Comparison of ENCODE assay signal across 21 cellular contexts in the genomic region with DNA sequence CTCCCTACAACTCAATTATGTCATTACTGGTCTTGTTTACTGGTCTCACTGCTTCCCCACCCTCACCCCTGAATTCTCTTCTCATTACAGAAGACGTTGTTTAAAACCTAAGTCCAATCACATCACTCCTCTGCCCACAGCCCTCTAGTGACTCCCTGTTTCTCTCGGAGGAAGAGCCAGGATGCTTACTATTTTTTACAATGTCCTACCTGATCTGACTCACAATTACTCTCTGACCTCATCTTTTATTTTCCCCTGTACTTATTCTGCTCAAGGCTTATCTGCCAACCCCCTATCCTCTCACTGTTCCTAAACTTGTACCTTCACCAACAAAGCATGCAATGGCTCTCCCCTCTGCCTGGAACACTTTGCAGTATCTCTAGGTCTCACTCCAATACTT.
A peak's percentile ranks its signal among the peaks of the same experiment; 100 is the strongest.
DNase-seq lines count a peak whose midpoint lies in the region; ATAC-seq, FAIRE-seq and TF ChIP-seq lines count a peak whose summit lies in the region.
"Had no signal": no experiment of that assay in that cellular context is flagged by ENCODE, and none has a peak within 500 bp of the region (broad histone marks: within the 10 kb centered on the region; RNA-seq: fewer than 3 reads in every experiment).

No MANE protein-coding gene starts in this region.

- no peak overlapping the region for H3K4me3 ChIP-seq in bronchial epithelial cell (ENCODE audit: low read depth, low read length)
- H3K4me3 ChIP-seq in CD4-positive, alpha-beta memory T cell (ENCODE audit: low read length in 2 of 2): no peak overlapping the region
- H3K4me3 ChIP-seq: BLaER1 treated with 17β-estradiol and CSF1 and Interleukin-3, amounts not matched to agents 10 nM and 100 nM; GM12878; HAP-1 had no signal

- TF ChIP-seq CTCF in bronchial epithelial cell (IDR thresholded peaks at IDR 0.05; ENCODE audit: insufficient read depth, low read length, severe bottlenecking) (no peak), foreskin keratinocyte (conservative IDR thresholded peaks at IDR 0.05) (no peak)

- CTCF ChIA-PET in CD4-positive, alpha-beta memory T cell (lab: Charles Lee; ENCODE audit: partially characterized antibody): no interaction called here

- peaks cover 0 to 5% (median 2%) of the 10 kb centered on the region in 8 donors for H3K9me3 Mint-ChIP-seq in CD4-positive, alpha-beta memory T cell

- intact Hi-C loops in CD4-positive, alpha-beta memory T cell (cut with micrococcal nuclease): no loop called here

- no peaks in the 10 kb centered on the region for H3K9me3 ChIP-seq in CD4-positive, alpha-beta memory T cell (ENCODE audit: control insufficient read depth in 1 of 2, low read length in 2 of 2)
- H3K9me3 ChIP-seq: BLaER1 treated with 17β-estradiol and CSF1 and Interleukin-3, amounts not matched to agents 10 nM and 100 nM; HAP-1 had no signal

- peak; percentile 77 for ATAC-seq in foreskin keratinocyte
- ATAC-seq: GM12878 had no signal

- no peaks in the 10 kb centered on the region for H3K27me3 Mint-ChIP-seq in CD4-positive, alpha-beta memory T cell
- H3K27me3 Mint-ChIP-seq: B cell; CD8-positive, alpha-beta memory T cell had no signal

- no peak for FAIRE-seq in bronchial epithelial cell (lab: Jason Lieb, UNC)
- FAIRE-seq: GM12878, GM19239 had no signal

- no peaks in the 10 kb centered on the region for H3K4me1 Mint-ChIP-seq in CD4-positive, alpha-beta memory T cell
- H3K4me1 Mint-ChIP-seq: B cell; CD8-positive, alpha-beta memory T cell had no signal

- no peaks in the 10 kb centered on the region for H3K36me3 Mint-ChIP-seq in CD4-positive, alpha-beta memory T cell
- H3K36me3 Mint-ChIP-seq: CD8-positive, alpha-beta memory T cell had no signal

- H3K4me1 ChIP-seq in foreskin keratinocyte: no peaks in the 10 kb centered on the region
- H3K4me1 ChIP-seq in CD4-positive, alpha-beta memory T cell (ENCODE audit: insufficient read depth, low read length): no peaks in the 10 kb centered on the region
- H3K4me1 ChIP-seq: BLaER1 treated with 17β-estradiol and CSF1 and Interleukin-3, amounts not matched to agents 10 nM and 100 nM; HAP-1 had no signal

- peak; percentile 10 for DNase-seq in HT1080 (ENCODE audit: low read depth)
- peak; percentile 12 for DNase-seq in NCI-H69 (lab: John Stamatoyannopoulos, UW)
- peak; percentile 42 for DNase-seq in bronchial epithelial cell (ENCODE audit: low read depth)
- DNase-seq in foreskin keratinocyte: peak; percentile 25 to 53
- no peak for DNase-seq in activated CD4-positive, CD25-positive, alpha-beta regulatory T cell treated with anti-CD3 and anti-CD28 coated beads, Interleukin-2, amount 50 U/mL, for 72 hours
- no peak for DNase-seq in AG20443 (ENCODE audit: low spot score)
- no peak for DNase-seq in central memory CD4-positive, alpha-beta T cell
- no peak for DNase-seq in CD4-positive, alpha-beta memory T cell
- DNase-seq: 8988T; CD8-positive, alpha-beta memory T cell; COR-L47; DMS 273 treated with DMSO at 0.1 percent for 48 hours; DMS53; DND-41; EL; IMR-90 had no signal

- no peak overlapping the region for H3K27ac Mint-ChIP-seq in CD4-positive, alpha-beta memory T cell
- H3K27ac Mint-ChIP-seq: B cell; CD8-positive, alpha-beta memory T cell had no signal

- no peaks in the 10 kb centered on the region for H3K36me3 ChIP-seq in bronchial epithelial cell (ENCODE audit: control insufficient read depth, insufficient read depth, low read length)
- H3K36me3 ChIP-seq in CD4-positive, alpha-beta memory T cell (ENCODE audit: insufficient read depth, low read length): no peaks in the 10 kb centered on the region
- H3K36me3 ChIP-seq: BLaER1 treated with 17β-estradiol and CSF1 and Interleukin-3, amounts not matched to agents 10 nM and 100 nM; HAP-1 had no signal

- H3K27me3 ChIP-seq in bronchial epithelial cell (ENCODE audit: control insufficient read depth, insufficient read depth, low read length): no peaks in the 10 kb centered on the region
- no peaks in the 10 kb centered on the region for H3K27me3 ChIP-seq in foreskin keratinocyte
- no peaks in the 10 kb centered on the region for H3K27me3 ChIP-seq in CD4-positive, alpha-beta memory T cell (ENCODE audit: insufficient read depth, low read length)
- H3K27me3 ChIP-seq: BLaER1 treated with 17β-estradiol and CSF1 and Interleukin-3, amounts not matched to agents 10 nM and 100 nM had no signal

- no peak overlapping the region for H3K27ac ChIP-seq in foreskin keratinocyte
- no peak overlapping the region for H3K27ac ChIP-seq in CD4-positive, alpha-beta memory T cell (ENCODE audit: low read depth, low read length)
- H3K27ac ChIP-seq: BLaER1 treated with 17β-estradiol and CSF1 and Interleukin-3, amounts not matched to agents 10 nM and 100 nM had no signal

- H3K4me3 Mint-ChIP-seq in CD4-positive, alpha-beta memory T cell: no peak overlapping the region
- H3K4me3 Mint-ChIP-seq: B cell; CD8-positive, alpha-beta memory T cell had no signal

- POLR2A ChIA-PET in CD4-positive, alpha-beta memory T cell (lab: Charles Lee; ENCODE audit: partially characterized antibody): no interaction called here

Comparison
In these comparisons a context has a peak if more than half of its experiments do, and no peak if none do; other contexts are left out.
1. DNase-seq: peak in HT1080 (single experiment), NCI-H69 (single experiment), bronchial epithelial cell (single experiment) and foreskin keratinocyte (2 of 2); none in activated CD4-positive, CD25-positive, alpha-beta regulatory T cell treated with anti-CD3 and anti-CD28 coated beads, Interleukin-2, amount 50 U/mL, for 72 hours (single experiment), AG20443 (single experiment), central memory CD4-positive, alpha-beta T cell (single experiment) and CD4-positive, alpha-beta memory T cell (0 of 5).